15 cellular contexts compared by ENCODE assay signal in the genomic region with DNA sequence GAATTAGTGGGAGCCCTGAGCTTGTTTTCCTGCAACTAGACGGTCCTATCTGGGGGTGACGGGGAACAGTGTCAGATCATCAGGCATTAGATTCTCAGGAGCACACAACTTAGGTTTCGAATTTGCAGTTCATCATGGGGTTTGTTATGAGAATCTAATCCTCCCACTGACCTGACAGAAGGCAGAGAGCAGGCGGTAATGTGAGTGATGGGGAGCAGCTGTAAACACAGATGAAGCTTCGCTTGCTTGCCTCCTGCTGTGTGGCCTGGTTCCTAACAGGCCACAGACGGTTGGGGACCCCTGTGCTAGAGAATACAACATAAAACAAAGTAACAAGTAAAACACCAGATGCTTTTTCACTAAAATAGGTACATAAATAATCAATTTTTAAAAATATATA.
"Had no signal": no experiment of that assay in that cellular context is flagged by ENCODE, and none has a peak within 500 bp of the region (broad histone marks: within the 10 kb centered on the region; RNA-seq: fewer than 3 reads in every experiment).

No MANE protein-coding gene starts in this region.

- H3K27me3 Mint-ChIP-seq: stimulated activated naive B cell treated with anti-CD40 and anti-IgM and Interleukin-4, amounts not matched to agents 10 μg/mL and 1 μg/mL and 100 μg/mL, for 72 hours; stimulated activated naive CD8-positive, alpha-beta T cell treated with anti-CD3 and anti-CD28 coated beads, Interleukin-15, amount 100 ng/mL, for 72 hours had no signal

- H3K27ac ChIP-seq: gastrocnemius medialis, skin epidermis, testis, tibial nerve, upper lobe of right lung, vagina had no signal

- H3K36me3 ChIP-seq: gastrocnemius medialis, tibial nerve, upper lobe of right lung, vagina had no signal

- H3K4me1 ChIP-seq: gastrocnemius medialis, testis, tibial nerve, upper lobe of right lung, vagina had no signal

- H3K4me3 ChIP-seq: gastrocnemius medialis, skin epidermis, testis, tibial nerve, upper lobe of right lung, vagina had no signal

- H3K9me3 Mint-ChIP-seq: naive thymus-derived CD8-positive, alpha-beta T cell; stimulated activated naive B cell treated with anti-CD40 and anti-IgM and Interleukin-4, amounts not matched to agents 10 μg/mL and 1 μg/mL and 100 μg/mL, for 72 hours; stimulated activated naive CD8-positive, alpha-beta T cell treated with anti-CD3 and anti-CD28 coated beads, Interleukin-15, amount 100 ng/mL, for 72 hours had no signal

- H3K4me1 Mint-ChIP-seq: naive thymus-derived CD8-positive, alpha-beta T cell; stimulated activated naive B cell treated with anti-CD40 and anti-IgM and Interleukin-4, amounts not matched to agents 10 μg/mL and 1 μg/mL and 100 μg/mL, for 72 hours; stimulated activated naive CD8-positive, alpha-beta T cell treated with anti-CD3 and anti-CD28 coated beads, Interleukin-15, amount 100 ng/mL, for 72 hours had no signal

- DNase-seq: effector memory CD4-positive, alpha-beta T cell; gastrocnemius medialis; islet precursor cell; mammary epithelial cell; naive thymus-derived CD8-positive, alpha-beta T cell; posterior cingulate gyrus; stimulated activated CD4-positive, alpha-beta T cell treated with anti-CD3 and anti-CD28 coated beads, Interleukin-2, amount 100 ng/mL, for 24 hours; stimulated activated CD4-positive, alpha-beta T cell treated with anti-CD3 and anti-CD28 coated beads, Interleukin-4, amount 100 ng/mL, for 4 hours; stimulated activated naive B cell treated with anti-CD40 and anti-IgM and Interleukin-4, amounts not matched to agents 10 μg/mL and 1 μg/mL and 100 μg/mL, for 72 hours; stimulated activated naive CD8-positive, alpha-beta T cell treated with anti-CD3 and anti-CD28 coated beads, Interleukin-15, amount 100 ng/mL, for 72 hours; testis; upper lobe of right lung had no signal

- H3K4me3 Mint-ChIP-seq: naive thymus-derived CD8-positive, alpha-beta T cell; stimulated activated naive B cell treated with anti-CD40 and anti-IgM and Interleukin-4, amounts not matched to agents 10 μg/mL and 1 μg/mL and 100 μg/mL, for 72 hours; stimulated activated naive CD8-positive, alpha-beta T cell treated with anti-CD3 and anti-CD28 coated beads, Interleukin-15, amount 100 ng/mL, for 72 hours had no signal

- H3K9me3 ChIP-seq: gastrocnemius medialis, testis, tibial nerve, upper lobe of right lung, vagina had no signal

- H3K27me3 ChIP-seq: gastrocnemius medialis, testis, tibial nerve, upper lobe of right lung, vagina had no signal

- H3K27ac Mint-ChIP-seq: naive thymus-derived CD8-positive, alpha-beta T cell; stimulated activated naive B cell treated with anti-CD40 and anti-IgM and Interleukin-4, amounts not matched to agents 10 μg/mL and 1 μg/mL and 100 μg/mL, for 72 hours had no signal

- H3K36me3 Mint-ChIP-seq: naive thymus-derived CD8-positive, alpha-beta T cell; stimulated activated naive B cell treated with anti-CD40 and anti-IgM and Interleukin-4, amounts not matched to agents 10 μg/mL and 1 μg/mL and 100 μg/mL, for 72 hours had no signal
